In the genomic region with DNA sequence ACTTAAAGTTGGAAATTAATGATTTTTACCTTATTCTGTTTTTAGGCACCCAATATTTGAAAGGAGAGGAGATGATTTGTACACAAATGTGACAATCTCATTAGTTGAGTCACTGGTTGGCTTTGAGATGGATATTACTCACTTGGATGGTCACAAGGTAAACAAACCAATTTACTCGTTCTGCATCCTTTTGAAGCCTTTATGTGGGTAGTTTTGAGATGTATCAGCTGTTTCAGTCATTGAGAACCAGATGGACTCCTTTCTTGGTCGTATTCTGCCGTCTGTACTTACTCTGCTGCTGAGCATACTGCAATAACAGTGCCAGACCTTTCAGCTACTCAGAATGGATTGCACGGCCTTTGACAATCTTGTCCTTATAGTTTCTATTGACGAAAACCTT, we compare ENCODE assay signal across 1 cellular context.
TF ChIP-seq lines count a peak whose summit lies in the region.

No MANE protein-coding gene starts in this region.

TF ChIP-seq in endothelial cell of umbilical vein, 7 proteins besides CTCF, POLR2A, EP300 and RAD21:
- TF ChIP-seq FOS (IDR thresholded peaks at IDR 0.05; ENCODE audit: borderline replicate concordance, insufficient read depth, low read length) (no peak), MYC (IDR thresholded peaks at IDR 0.05; ENCODE audit: low read depth, low read length) (no peak), POLR2AphosphoS5 (IDR thresholded peaks at IDR 0.05; ENCODE audit: insufficient read depth, low read depth, low read length) (no peak), JUN (IDR thresholded peaks at IDR 0.05; ENCODE audit: borderline replicate concordance, insufficient read depth, insufficient read length, low read depth) (no peak), EZH2 (IDR thresholded peaks at IDR 0.05; ENCODE audit: borderline replicate concordance, low read depth, low read length, severe bottlenecking) (no peak), GATA2 (IDR thresholded peaks at IDR 0.05; ENCODE audit: insufficient read depth, insufficient read length, low read depth, low read length) (no peak)
- TF ChIP-seq, protein P1, sequence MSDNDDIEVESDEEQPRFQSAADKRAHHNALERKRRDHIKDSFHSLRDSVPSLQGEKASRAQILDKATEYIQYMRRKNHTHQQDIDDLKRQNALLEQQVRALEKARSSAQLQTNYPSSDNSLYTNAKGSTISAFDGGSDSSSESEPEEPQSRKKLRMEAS (IDR thresholded peaks at IDR 0.05; ENCODE audit: insufficient read depth, insufficient read length) = no peak
